Comparison of ENCODE assay signal across 9 cellular contexts in the genomic region with DNA sequence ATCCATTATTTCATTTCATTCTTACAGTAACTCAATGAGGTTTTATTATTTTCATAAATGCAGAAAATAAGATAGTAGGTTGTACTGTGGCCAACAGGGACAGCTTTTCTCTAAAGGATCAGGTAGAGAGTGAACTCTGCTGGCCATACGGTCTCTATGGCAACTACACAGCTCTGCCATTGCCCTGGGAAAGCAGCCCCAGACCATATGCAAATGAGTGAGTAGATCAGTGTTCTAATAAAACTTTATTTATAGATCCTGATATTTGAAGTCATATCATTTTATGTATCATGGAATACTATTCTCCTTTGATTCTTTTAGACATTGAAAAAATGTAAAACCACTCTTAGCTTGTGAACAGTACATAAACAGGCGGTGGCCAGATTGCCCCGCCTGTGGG.
DNase-seq lines count a peak whose midpoint lies in the region; ATAC-seq and TF ChIP-seq lines count a peak whose summit lies in the region.
"Had no signal": no experiment of that assay in that cellular context is flagged by ENCODE, and none has a peak within 500 bp of the region (broad histone marks: within the 10 kb centered on the region; RNA-seq: fewer than 3 reads in every experiment).

No MANE protein-coding gene starts in this region.

- H3K4me1 ChIP-seq in GM23248 (ENCODE audit: insufficient read depth) (peaks cover 8% of the 10 kb centered on the region), OCI-LY1 (ENCODE audit: insufficient read depth, low read length, severe bottlenecking) (peaks cover 9% of the 10 kb centered on the region), psoas muscle (peaks cover 29% of the 10 kb centered on the region), SJCRH30 (no peaks in the 10 kb centered on the region)

- ATAC-seq in psoas muscle (peak in 2 of 4 donors; percentile 35 to 38), HG03469 (IDR thresholded peaks at IDR 0.05; ENCODE audit: unreplicated experiment) (no peak), GM19395 (IDR thresholded peaks at IDR 0.05; ENCODE audit: unreplicated experiment) (no peak)
- no peak for ATAC-seq in activated T-cell treated with anti-CD3 and anti-CD28 coated beads, Interleukin-2, amount 50 U/mL, for 72 hours (replicated peaks in 1 of 2)

- no peak overlapping the region for H3K4me3 ChIP-seq in GM23248
- no peak overlapping the region for H3K4me3 ChIP-seq in OCI-LY1 (ENCODE audit: low read depth, low read length, poor library complexity, severe bottlenecking)
- peak overlapping the region; percentile 37 for H3K4me3 ChIP-seq in fibroblast of pulmonary artery (replicated peaks; ENCODE audit: low read depth, low read length)
- H3K4me3 ChIP-seq in psoas muscle = peak overlapping the region; percentile 38
- H3K4me3 ChIP-seq in SJCRH30 = no peak overlapping the region

- H3K27me3 Mint-ChIP-seq in activated T-cell treated with anti-CD3 and anti-CD28 coated beads, Interleukin-2, amount 50 U/mL, for 72 hours (ENCODE audit: low read depth) = peaks cover 56% of the 10 kb centered on the region

- no peaks in the 10 kb centered on the region for H3K9me2 ChIP-seq in GM23248 (ENCODE audit: insufficient read depth)
- H3K9me2 ChIP-seq in OCI-LY1 (ENCODE audit: low read depth, low read length) = no peaks in the 10 kb centered on the region

- DNase-seq in GM23248 = no peak
- DNase-seq in fibroblast of pulmonary artery (ENCODE audit: low read depth) = peak; percentile 41
- no peak for DNase-seq in psoas muscle
- DNase-seq in activated T-cell treated with anti-CD3 and anti-CD28 coated beads, Interleukin-2, amount 50 U/mL, for 72 hours = no peak
- no peak for DNase-seq in SJCRH30
- DNase-seq: activated CD8-positive, alpha-beta memory T cell treated with anti-CD3 and anti-CD28 coated beads, Interleukin-2, amount 50 U/mL, for 4 hours had no signal

- H3K27ac ChIP-seq in GM23248 (no peak overlapping the region), OCI-LY1 (ENCODE audit: low read depth, low read length, poor library complexity, severe bottlenecking) (no peak overlapping the region), psoas muscle (peak overlapping the region; percentile 69), SJCRH30 (no peak overlapping the region)

- no peaks in the 10 kb centered on the region for H3K36me3 Mint-ChIP-seq in activated T-cell treated with anti-CD3 and anti-CD28 coated beads, Interleukin-2, amount 50 U/mL, for 72 hours (ENCODE audit: insufficient read depth in 2 of 2)

- H4K20me1 ChIP-seq in GM23248 (ENCODE audit: insufficient read depth) (no peaks in the 10 kb centered on the region), OCI-LY1 (ENCODE audit: insufficient read depth, low read length) (no peaks in the 10 kb centered on the region)

- in situ Hi-C loops in GM23248 (cut with MboI) = no loop called here

- H3K36me3 ChIP-seq in GM23248 (ENCODE audit: low read depth) (no peaks in the 10 kb centered on the region), OCI-LY1 (ENCODE audit: insufficient read depth, low read length) (no peaks in the 10 kb centered on the region), psoas muscle (ENCODE audit: insufficient read depth in 1 of 2, low read depth in 1 of 2) (no peaks in the 10 kb centered on the region), SJCRH30 (no peaks in the 10 kb centered on the region)

- 76 to 79% methylated on average over 3 of the region's 3 CpGs for WGBS in GM23248 (ENCODE audit: low coverage in 1 of 2, low lambda C conversion rate in 2 of 2, missing lambda C conversion rate in 2 of 2), 2 experiments
- 65 to 88% (median 70%) methylated on average over 3 of the region's 3 CpGs for WGBS in psoas muscle, 3 donors

- H2AFZ ChIP-seq in GM23248 (peak overlapping the region; percentile 75), OCI-LY1 (ENCODE audit: low read length) (no peak overlapping the region)

- TF ChIP-seq CTCF in OCI-LY1 (IDR thresholded peaks at IDR 0.05; ENCODE audit: low read length) (no peak), fibroblast of pulmonary artery (IDR thresholded peaks at IDR 0.05; ENCODE audit: low read length, missing control alignments) (no peak), psoas muscle (IDR thresholded peaks at IDR 0.05) (no peak)

- H3K9me3 Mint-ChIP-seq in activated T-cell treated with anti-CD3 and anti-CD28 coated beads, Interleukin-2, amount 50 U/mL, for 72 hours = no peaks in the 10 kb centered on the region

- H3F3A ChIP-seq in GM23248 (ENCODE audit: insufficient read depth) (no peaks in the 10 kb centered on the region), OCI-LY1 (ENCODE audit: insufficient read depth, low read length) (no peaks in the 10 kb centered on the region)

- H3K9me3 ChIP-seq in GM23248 (ENCODE audit: low read depth) (no peaks in the 10 kb centered on the region), OCI-LY1 (ENCODE audit: low read length) (no peaks in the 10 kb centered on the region), psoas muscle (no peaks in the 10 kb centered on the region), SJCRH30 (replicated peaks) (no peaks in the 10 kb centered on the region)

- H3K4me3 Mint-ChIP-seq in activated T-cell treated with anti-CD3 and anti-CD28 coated beads, Interleukin-2, amount 50 U/mL, for 72 hours = peak overlapping the region in 1 of 2 donors; percentile 49

- H3K4me2 ChIP-seq in GM23248 (ENCODE audit: unreplicated experiment) (peak overlapping the region; percentile 68), OCI-LY1 (ENCODE audit: low read length) (peak overlapping the region; percentile 42; the same call in 1 of the 2 replicates)

- H3K9ac ChIP-seq in GM23248 = no peak overlapping the region
- H3K9ac ChIP-seq in OCI-LY1 (ENCODE audit: low read length) = no peak overlapping the region

- no peaks in the 10 kb centered on the region for H3K27me3 ChIP-seq in GM23248 (replicated peaks; ENCODE audit: insufficient read depth)
- H3K27me3 ChIP-seq in OCI-LY1 (ENCODE audit: insufficient read depth, low read length) = no peaks in the 10 kb centered on the region
- H3K27me3 ChIP-seq in psoas muscle (ENCODE audit: insufficient read depth in 3 of 3, low read length in 2 of 3) = no peaks in the 10 kb centered on the region
- H3K27me3 ChIP-seq in SJCRH30 = no peaks in the 10 kb centered on the region

- intact Hi-C loops in psoas muscle (cut with DNase I) = no loop called here

- H3K79me2 ChIP-seq in GM23248 (ENCODE audit: insufficient read depth) (no peaks in the 10 kb centered on the region), OCI-LY1 (ENCODE audit: insufficient read depth, low read length) (no peaks in the 10 kb centered on the region)

- no peak overlapping the region for H3K27ac Mint-ChIP-seq in activated T-cell treated with anti-CD3 and anti-CD28 coated beads, Interleukin-2, amount 50 U/mL, for 72 hours

- H3K4me1 Mint-ChIP-seq in activated T-cell treated with anti-CD3 and anti-CD28 coated beads, Interleukin-2, amount 50 U/mL, for 72 hours (ENCODE audit: low read depth) = peaks cover 43% of the 10 kb centered on the region

Comparison
In these comparisons a context has a peak if more than half of its experiments do, and no peak if none do; other contexts are left out.
1. H3K4me3 ChIP-seq: peak in fibroblast of pulmonary artery (single experiment) and psoas muscle (single experiment); none in GM23248 (single experiment), OCI-LY1 (single experiment) and SJCRH30 (single experiment).